15 cellular contexts compared by ENCODE assay signal in the genomic region with DNA sequence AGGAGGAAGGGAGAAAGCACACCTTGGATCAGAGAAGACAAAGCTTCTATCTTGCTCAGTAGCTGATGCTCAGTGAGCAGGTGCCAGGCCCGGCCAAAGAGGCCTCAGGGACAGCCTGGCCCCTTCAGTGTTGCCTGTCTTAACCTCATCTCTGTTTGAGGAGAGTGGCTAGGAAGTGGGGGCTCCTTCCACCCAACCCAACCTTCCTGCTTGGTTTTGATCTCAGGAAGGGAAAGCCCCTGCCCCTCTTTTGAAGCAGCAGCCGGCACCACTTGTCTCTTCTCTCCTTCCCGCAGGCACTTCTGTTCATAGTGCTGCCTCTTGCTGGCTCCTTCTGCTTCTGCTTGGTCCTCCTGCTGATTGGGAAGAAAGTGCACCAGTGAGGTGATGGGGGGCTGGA. TPM values are rescaled to one million over a fixed set of nuclear protein-coding genes. Genes with fewer than 3 reads are reported as not detected.
DNase-seq lines count a peak whose midpoint lies in the region; TF ChIP-seq lines count a peak whose summit lies in the region.
"Had no signal": no experiment of that assay in that cellular context is flagged by ENCODE, and none has a peak within 500 bp of the region (broad histone marks: within the 10 kb centered on the region; RNA-seq: fewer than 3 reads in every experiment).

No MANE protein-coding gene starts in this region.

- no peak for TF ChIP-seq RAD21 in SK-N-SH (IDR thresholded peaks at IDR 0.05; ENCODE audit: low read length)

- H3K9me3 ChIP-seq in DOHH2 (ENCODE audit: control insufficient read depth, insufficient read depth, low read length) (no peaks in the 10 kb centered on the region), OCI-LY7 (ENCODE audit: low read length) (no peaks in the 10 kb centered on the region), spleen (no peaks in the 10 kb centered on the region), SK-N-SH (no peaks in the 10 kb centered on the region)
- H3K9me3 ChIP-seq: SJSA1 had no signal

- H3K79me2 ChIP-seq in DOHH2 (ENCODE audit: control insufficient read depth, low read length): peaks cover 37% of the 10 kb centered on the region
- peaks cover 29% of the 10 kb centered on the region for H3K79me2 ChIP-seq in OCI-LY7 (ENCODE audit: insufficient read depth, low read depth, low read length)
- H3K79me2 ChIP-seq in SK-N-SH (ENCODE audit: insufficient read depth): no peaks in the 10 kb centered on the region

- intact Hi-C loops in activated CD4-positive, alpha-beta memory T cell treated with anti-CD3 and anti-CD28 coated beads for 36 hours (cut with micrococcal nuclease): no loop called here
- intact Hi-C loops in OCI-LY7 (cut with micrococcal nuclease; ENCODE audit: unreplicated experiment): no loop called here
- intact Hi-C loops in spleen (cut with DNase I; ENCODE audit: low total_unique reads): no loop called here

- BruUV-seq in OCI-LY7 (replicated peaks; lab: Mats Ljungman, UMichigan): no TSS peak

- H3K36me3 Mint-ChIP-seq in activated CD4-positive, alpha-beta memory T cell treated with anti-CD3 and anti-CD28 coated beads for 36 hours: no peaks in the 10 kb centered on the region
- H3K36me3 Mint-ChIP-seq in activated CD4-positive, alpha-beta memory T cell treated with anti-CD3 and anti-CD28 coated beads, Interleukin-2, amount 10 ng/mL, durations not matched to agents 7 days and 5 days (ENCODE audit: low read depth): no peaks in the 10 kb centered on the region
- H3K36me3 Mint-ChIP-seq: CD4-positive, CD25-positive, alpha-beta regulatory T cell had no signal

- H3K4me3 ChIP-seq in DOHH2 (ENCODE audit: low read length): peak overlapping the region; percentile 28; the same call in 1 of the 2 replicates
- no peak overlapping the region for H3K4me3 ChIP-seq in OCI-LY7 (ENCODE audit: low read depth, low read length, poor library complexity, severe bottlenecking)
- no peak overlapping the region for H3K4me3 ChIP-seq in spleen
- H3K4me3 ChIP-seq in SK-N-SH (ENCODE audit: low read depth in 2 of 2, low read length in 1 of 2): no peak overlapping the region
- H3K4me3 ChIP-seq: SJSA1 had no signal

- H3K9me2 ChIP-seq in DOHH2 (replicated peaks; ENCODE audit: control insufficient read depth, low read length): no peaks in the 10 kb centered on the region
- H3K9me2 ChIP-seq in OCI-LY7 (ENCODE audit: insufficient read depth, low read length): no peaks in the 10 kb centered on the region
- H3K9me2 ChIP-seq in SK-N-SH: no peaks in the 10 kb centered on the region

- H3K27ac ChIP-seq in DOHH2 (ENCODE audit: low read depth, low read length) (no peak overlapping the region), OCI-LY7 (ENCODE audit: low read depth, low read length, poor library complexity, severe bottlenecking) (peak overlapping the region; percentile 3), spleen (no peak overlapping the region), SK-N-SH (ENCODE audit: low read depth in 2 of 2, low read length in 1 of 2) (no peak overlapping the region)
- H3K27ac ChIP-seq: KMS-11, RWPE1, SJSA1 had no signal

- H3K27me3 ChIP-seq in DOHH2 (ENCODE audit: control insufficient read depth, low read length): no peaks in the 10 kb centered on the region
- H3K27me3 ChIP-seq in spleen (replicated peaks in 1 of 7): peaks cover 0 to 32% (median 18%) of the 10 kb centered on the region in 7 donors
- peaks cover 17% of the 10 kb centered on the region; the same call in 1 of the 2 replicates for H3K27me3 ChIP-seq in SK-N-SH (ENCODE audit: insufficient read depth)

- H3K4me3 Mint-ChIP-seq in activated CD4-positive, alpha-beta memory T cell treated with anti-CD3 and anti-CD28 coated beads for 36 hours: no peak overlapping the region
- H3K4me3 Mint-ChIP-seq in activated CD4-positive, alpha-beta memory T cell treated with anti-CD3 and anti-CD28 coated beads, Interleukin-2, amount 10 ng/mL, durations not matched to agents 7 days and 5 days: no peak overlapping the region

- no peak for TF ChIP-seq EP300 in SK-N-SH (IDR thresholded peaks at IDR 0.05; ENCODE audit: borderline replicate concordance in 1 of 2, low read depth in 1 of 2, low read length in 1 of 2)

- CTCF ChIA-PET in activated CD4-positive, alpha-beta memory T cell treated with anti-CD3 and anti-CD28 coated beads for 36 hours (lab: Charles Lee): no interaction called here
- CTCF ChIA-PET in activated CD4-positive, alpha-beta memory T cell treated with anti-CD3 and anti-CD28 coated beads, Interleukin-2, amount 10 ng/mL, durations not matched to agents 7 days and 5 days (lab: Charles Lee): no interaction called here
- CTCF ChIA-PET in OCI-LY7 (lab: Charles Lee; ENCODE audit: unreplicated experiment) (interaction anchor here (0.5 kb wide), 1 partner anchor 287 kb away, joined by 3 read pairs; no protein-coding TSS in a partner anchor), SK-N-SH (lab: Yijun Ruan, JAX) (no interaction called here)

- H3K27ac Mint-ChIP-seq in activated CD4-positive, alpha-beta memory T cell treated with anti-CD3 and anti-CD28 coated beads for 36 hours: no peak overlapping the region
- H3K27ac Mint-ChIP-seq in activated CD4-positive, alpha-beta memory T cell treated with anti-CD3 and anti-CD28 coated beads, Interleukin-2, amount 10 ng/mL, durations not matched to agents 7 days and 5 days: no peak overlapping the region
- H3K27ac Mint-ChIP-seq: CD4-positive, CD25-positive, alpha-beta regulatory T cell had no signal

- H3F3A ChIP-seq in DOHH2 (ENCODE audit: control insufficient read depth, insufficient read depth) (no peaks in the 10 kb centered on the region), SK-N-SH (replicated peaks; ENCODE audit: insufficient read depth) (no peaks in the 10 kb centered on the region)

- WGBS in spleen, 5 donors: 31 to 55% (median 36%) methylated on average over 2 to 3 of the region's 3 CpGs
- WGBS in SK-N-SH (ENCODE audit: low lambda C conversion rate): 5% methylated on average over 3 of the region's 3 CpGs

- H3K27me3 Mint-ChIP-seq in activated CD4-positive, alpha-beta memory T cell treated with anti-CD3 and anti-CD28 coated beads for 36 hours: peaks cover 1% of the 10 kb centered on the region
- H3K27me3 Mint-ChIP-seq in activated CD4-positive, alpha-beta memory T cell treated with anti-CD3 and anti-CD28 coated beads, Interleukin-2, amount 10 ng/mL, durations not matched to agents 7 days and 5 days: peaks cover 15% of the 10 kb centered on the region

- peak; percentile 9 for DNase-seq in activated CD4-positive, alpha-beta memory T cell treated with anti-CD3 and anti-CD28 coated beads for 36 hours
- DNase-seq in activated CD4-positive, alpha-beta memory T cell treated with anti-CD3 and anti-CD28 coated beads, Interleukin-2, amount 10 ng/mL, durations not matched to agents 7 days and 5 days: no peak
- DNase-seq in OCI-LY7 (ENCODE audit: low spot score): no peak
- DNase-seq in spleen: peak; percentile 57
- no peak for DNase-seq in SK-N-SH
- no peak for DNase-seq in stimulated activated CD4-positive, alpha-beta T cell treated with anti-CD3 and anti-CD28 coated beads, Interleukin-1b, Interleukin-23, amount 100 ng/mL, for 48 hours
- DNase-seq: Calu3; CD4-positive, CD25-positive, alpha-beta regulatory T cell; NCI-H1930; NCI-H510A treated with DMSO at 0.1 percent for 48 hours had no signal

- POLR2A ChIA-PET in activated CD4-positive, alpha-beta memory T cell treated with anti-CD3 and anti-CD28 coated beads for 36 hours (lab: Charles Lee): no interaction called here
- POLR2A ChIA-PET in activated CD4-positive, alpha-beta memory T cell treated with anti-CD3 and anti-CD28 coated beads, Interleukin-2, amount 10 ng/mL, durations not matched to agents 7 days and 5 days (lab: Charles Lee): no interaction called here
- POLR2A ChIA-PET in OCI-LY7 (lab: Charles Lee) (interaction anchor here (0.8 to 1.2 kb wide), 5 partner anchors 11 to 1007 kb away, joined by 3 to 6 read pairs (median 4); a partner anchor contains a TSS), SK-N-SH (lab: Yijun Ruan, JAX) (no interaction called here)

- H3K9ac ChIP-seq in SK-N-SH: no peak overlapping the region
- H3K9ac ChIP-seq: KMS-11 had no signal

- H2AFZ ChIP-seq in OCI-LY7 (ENCODE audit: low read length): no peak overlapping the region
- no peak overlapping the region for H2AFZ ChIP-seq in SK-N-SH (ENCODE audit: low read depth)

- no peak for TF ChIP-seq POLR2A in spleen (IDR thresholded peaks at IDR 0.05)

- H3K4me1 Mint-ChIP-seq in activated CD4-positive, alpha-beta memory T cell treated with anti-CD3 and anti-CD28 coated beads for 36 hours (ENCODE audit: low read depth): peaks cover 6% of the 10 kb centered on the region
- H3K4me1 Mint-ChIP-seq in activated CD4-positive, alpha-beta memory T cell treated with anti-CD3 and anti-CD28 coated beads, Interleukin-2, amount 10 ng/mL, durations not matched to agents 7 days and 5 days: peaks cover 5% of the 10 kb centered on the region

- no peaks in the 10 kb centered on the region for H3K9me3 Mint-ChIP-seq in activated CD4-positive, alpha-beta memory T cell treated with anti-CD3 and anti-CD28 coated beads for 36 hours
- H3K9me3 Mint-ChIP-seq in activated CD4-positive, alpha-beta memory T cell treated with anti-CD3 and anti-CD28 coated beads, Interleukin-2, amount 10 ng/mL, durations not matched to agents 7 days and 5 days: no peaks in the 10 kb centered on the region
- H3K9me3 Mint-ChIP-seq: CD4-positive, CD25-positive, alpha-beta regulatory T cell had no signal

- no peak for TF ChIP-seq CTCF in DOHH2 (IDR thresholded peaks at IDR 0.05; ENCODE audit: low read depth, low read length, poor library complexity, severe bottlenecking)
- no peak for TF ChIP-seq CTCF in OCI-LY7 (conservative IDR thresholded peaks at IDR 0.05; ENCODE audit: low read length)
- no peak for TF ChIP-seq CTCF in spleen (IDR thresholded peaks at IDR 0.05 in 8 of 11, conservative IDR thresholded peaks at IDR 0.05 in 3 of 11)
- TF ChIP-seq CTCF in SK-N-SH (IDR thresholded peaks at IDR 0.05): no peak

- H3K4me1 ChIP-seq in DOHH2 (ENCODE audit: control insufficient read depth, low read length) (peaks cover 33% of the 10 kb centered on the region), OCI-LY7 (ENCODE audit: insufficient read depth, low read length, poor library complexity, severe bottlenecking) (peaks cover 31% of the 10 kb centered on the region), spleen (peaks cover 0 to 20% (median 12%) of the 10 kb centered on the region in 6 donors), SK-N-SH (ENCODE audit: control insufficient read depth in 1 of 2, insufficient read depth in 2 of 2, low read depth in 1 of 2, low read length in 1 of 2) (no peaks in the 10 kb centered on the region)
- H3K4me1 ChIP-seq: SJSA1 had no signal

- H4K20me1 ChIP-seq in DOHH2 (ENCODE audit: control insufficient read depth, insufficient read depth, low read depth, low read length) (no peaks in the 10 kb centered on the region), OCI-LY7 (ENCODE audit: insufficient read depth, low read length) (no peaks in the 10 kb centered on the region), SK-N-SH (ENCODE audit: insufficient read depth) (no peaks in the 10 kb centered on the region)

- H3K4me2 ChIP-seq in DOHH2 (ENCODE audit: low read length) (peak overlapping the region; percentile 77), OCI-LY7 (ENCODE audit: low read length) (peak overlapping the region; percentile 88), SK-N-SH (no peak overlapping the region)
- H3K4me2 ChIP-seq: KMS-11 had no signal

- H3K36me3 ChIP-seq in DOHH2 (ENCODE audit: control insufficient read depth, low read length): peaks cover 23% of the 10 kb centered on the region
- peaks cover 13% of the 10 kb centered on the region for H3K36me3 ChIP-seq in OCI-LY7 (ENCODE audit: insufficient read depth, low read length)
- no peaks in the 10 kb centered on the region for H3K36me3 ChIP-seq in spleen
- no peaks in the 10 kb centered on the region for H3K36me3 ChIP-seq in SK-N-SH (replicated peaks in 1 of 2; ENCODE audit: control insufficient read depth in 1 of 2, insufficient read depth in 2 of 2, low read length in 1 of 2)
- H3K36me3 ChIP-seq: SJSA1 had no signal

RNA-seq across cellular contexts. Expression of a gene that starts 2.4 kb away (rescaled TPM):
- under 1 TPM; 0.36 to 0.45 TPM for total RNA-seq in activated CD4-positive, alpha-beta memory T cell treated with anti-CD3 and anti-CD28 coated beads for 36 hours
- total RNA-seq in activated CD4-positive, alpha-beta memory T cell treated with anti-CD3 and anti-CD28 coated beads, Interleukin-2, amount 10 ng/mL, durations not matched to agents 7 days and 5 days: under 1 TPM; 0.13 TPM
- 74.1 and 102 TPM in 2 replicates for total RNA-seq in OCI-LY7 (2014; rRNA removed; shearing (Covaris generic))
- total RNA-seq in OCI-LY7 (2022): 106 and 127 TPM in 2 replicates
- 10 to 100 TPM in 4 of 7 donors, 1 to 10 TPM in 3; 4.9 to 26.6 (median 10.3) TPM for total RNA-seq in spleen
- polyA plus RNA-seq in spleen: under 1 TPM; 0.04 to 0.53 (median 0.10) TPM
- polyA plus RNA-seq in SK-N-SH (2012; rRNA removed): not detected in 2 replicates
- not detected in 2 replicates for polyA plus RNA-seq in SK-N-SH (2012; cell fraction: cytosol; rRNA removed)
- polyA plus RNA-seq in SK-N-SH (2012; cell fraction: nucleus; rRNA removed): not detected in 2 replicates
- total RNA-seq: A673 had no signal
- polyA plus RNA-seq: CD4-positive, CD25-positive, alpha-beta regulatory T cell had no signal

Comparison
In these comparisons a context has a peak if more than half of its experiments do, and no peak if none do; other contexts are left out.
1. DNase-seq: peak in activated CD4-positive, alpha-beta memory T cell treated with anti-CD3 and anti-CD28 coated beads for 36 hours (single experiment) and spleen (single experiment); none in activated CD4-positive, alpha-beta memory T cell treated with anti-CD3 and anti-CD28 coated beads, Interleukin-2, amount 10 ng/mL, durations not matched to agents 7 days and 5 days (single experiment), OCI-LY7 (single experiment), SK-N-SH (single experiment) and stimulated activated CD4-positive, alpha-beta T cell treated with anti-CD3 and anti-CD28 coated beads, Interleukin-1b, Interleukin-23, amount 100 ng/mL, for 48 hours (single experiment).
2. RNA of a gene that starts 2.4 kb away (total RNA-seq): 74.1 to 127 TPM in OCI-LY7 and 4.9 to 26.6 TPM in spleen; 0.36 to 0.45 TPM in activated CD4-positive, alpha-beta memory T cell treated with anti-CD3 and anti-CD28 coated beads for 36 hours and 0.13 TPM in activated CD4-positive, alpha-beta memory T cell treated with anti-CD3 and anti-CD28 coated beads, Interleukin-2, amount 10 ng/mL, durations not matched to agents 7 days and 5 days; every median in the first group is over 4 times any median in the second.